ENCODE assay signal across 15 cellular contexts in genomic region chr6:3380344-3381232, GRCh38.
DNase-seq lines count a peak whose midpoint lies in the region; TF ChIP-seq lines count a peak whose summit lies in the region.
"Had no signal": no experiment of that assay in that cellular context is flagged by ENCODE, and none has a peak within 500 bp of the region (broad histone marks: within the 10 kb centered on the region; RNA-seq: fewer than 3 reads in every experiment).

No MANE protein-coding gene starts in this region.

- H3K36me3 ChIP-seq in prostate gland = no peaks in the 10 kb centered on the region
- H3K36me3 ChIP-seq in adrenal gland (replicated peaks in 1 of 2) = no peaks in the 10 kb centered on the region
- H3K36me3 ChIP-seq: BE2C, vagina had no signal

- TF ChIP-seq CTCF in prostate gland (IDR thresholded peaks at IDR 0.05) = no peak
- TF ChIP-seq CTCF in adrenal gland (IDR thresholded peaks at IDR 0.05) = no peak

- 58% methylated on average over 11 of the region's 11 CpGs for WGBS in prostate gland
- 85 to 89% (median 88%) methylated on average over 7 to 11 of the region's 11 CpGs for WGBS in adrenal gland, 4 donors

- H3K9me3 ChIP-seq in prostate gland (no peaks in the 10 kb centered on the region), adrenal gland (replicated peaks in 1 of 3) (no peaks in the 10 kb centered on the region)
- H3K9me3 ChIP-seq: BE2C, vagina had no signal

- no peaks in the 10 kb centered on the region for H3K27me3 ChIP-seq in prostate gland (replicated peaks; ENCODE audit: insufficient read depth)
- H3K27me3 ChIP-seq in adrenal gland = no peaks in the 10 kb centered on the region
- H3K27me3 ChIP-seq: vagina had no signal

- DNase-seq in DMS153 treated with DMSO at 0.1 percent for 48 hours (lab: John Stamatoyannopoulos, UW; ENCODE audit: unreplicated experiment) (peak; percentile 4), NCI-H2029 (lab: John Stamatoyannopoulos, UW) (peak; percentile 93), epithelial cell of prostate (ENCODE audit: low read depth, low spot score) (no peak), prostate gland (ENCODE audit: low spot score) (peak; percentile 69), pons (ENCODE audit: low spot score) (no peak), adrenal gland (no peak), NCI-H446 (lab: John Stamatoyannopoulos, UW) (no peak), dermis blood vessel endothelial cell (no peak)
- DNase-seq: activated CD4-positive, alpha-beta T cell treated with anti-CD3 and anti-CD28 coated beads, Interleukin-2, amount 50 U/mL, for 1 hour; BE2C; mesenchymal stem cell; NCI-H510A; RPMI8226 had no signal

- peak overlapping the region; percentile 29 for H3K27ac ChIP-seq in epithelial cell of prostate
- peak overlapping the region; percentile 74 to 90 for H3K27ac ChIP-seq in prostate gland
- H3K27ac ChIP-seq in adrenal gland = no peak overlapping the region
- H3K27ac ChIP-seq: vagina had no signal

- no peak overlapping the region for H3K4me3 ChIP-seq in prostate gland
- no peak overlapping the region for H3K4me3 ChIP-seq in adrenal gland
- H3K4me3 ChIP-seq: GM12878, vagina had no signal

- intact Hi-C loops in prostate gland (cut with DNase I) (no loop called here), adrenal gland (cut with DNase I) (no loop called here)

- peaks cover 35% of the 10 kb centered on the region for H3K4me1 ChIP-seq in prostate gland (replicated peaks)
- H3K4me1 ChIP-seq in adrenal gland (replicated peaks in 1 of 2) = peaks cover 6 to 10% of the 10 kb centered on the region in 2 donors
- H3K4me1 ChIP-seq: BE2C had no signal

- no peak for TF ChIP-seq POLR2A in prostate gland (IDR thresholded peaks at IDR 0.05)
- no peak for TF ChIP-seq POLR2A in adrenal gland (IDR thresholded peaks at IDR 0.05)

Comparison
In these comparisons a context has a peak if more than half of its experiments do, and no peak if none do; other contexts are left out.
1. DNase-seq: peak in DMS153 treated with DMSO at 0.1 percent for 48 hours (single experiment), NCI-H2029 (single experiment) and prostate gland (single experiment); none in epithelial cell of prostate (single experiment), pons (single experiment), adrenal gland (0 of 7), NCI-H446 (0 of 2) and dermis blood vessel endothelial cell (single experiment).
2. H3K27ac ChIP-seq: peak in epithelial cell of prostate (single experiment) and prostate gland (2 of 2); none in adrenal gland (0 of 5).